Comparison of ENCODE assay signal across 7 cellular contexts in genomic region chr9:38170763-38171537, GRCh38.
DNase-seq lines count a peak whose midpoint lies in the region; FAIRE-seq and TF ChIP-seq lines count a peak whose summit lies in the region.
"Not testable (repeated sequence)": the region's sequence is repeated elsewhere in the genome, so short reads cannot be mapped to it uniquely, and the experiment has no call there.

No MANE protein-coding gene starts in this region.

- not testable (repeated sequence) for H3K23ac ChIP-seq in H1 (ENCODE audit: insufficient read length); trophoblast cell (ENCODE audit: low read length)

- H3K23me2 ChIP-seq in H1 (ENCODE audit: low read depth, low read length), result not testable (repeated sequence)

- not testable (repeated sequence) for H2BK120ac ChIP-seq in H1 (replicated peaks; ENCODE audit: low read depth, low read length); trophoblast cell (ENCODE audit: insufficient read depth, low read length, poor library complexity)

- not testable (repeated sequence) for TF ChIP-seq RAD21 in H1 (IDR thresholded peaks at IDR 0.05 in 1 of 2, conservative IDR thresholded peaks at IDR 0.05 in 1 of 2; ENCODE audit: low read depth in 2 of 2, low read length in 2 of 2)

- H3K79me1 ChIP-seq in H1 (ENCODE audit: low read depth, low read length), result not testable (repeated sequence)
- peaks cover 11% of the 10 kb centered on the region for H3K79me1 ChIP-seq in trophoblast cell (ENCODE audit: low read length)

- POLR2A ChIA-PET in H1 (lab: Charles Lee; ENCODE audit: partially characterized antibody), result interaction anchor here (1.1 kb wide), 1 partner anchor 268 kb away, joined by 3 read pairs; no protein-coding TSS in a partner anchor

- H2AFZ ChIP-seq in H1 (ENCODE audit: low read length), result not testable (repeated sequence)
- H2AFZ ChIP-seq in trophoblast cell (ENCODE audit: insufficient read depth, low read length, poor library complexity), result peak overlapping the region; percentile 54

- not testable (repeated sequence) for H4K5ac ChIP-seq in H1 (ENCODE audit: insufficient read length, low read depth, low read length)

- not testable (repeated sequence) for H3K4me1 ChIP-seq in SJSA1 (replicated peaks)
- H3K4me1 ChIP-seq in H1 (replicated peaks in 1 of 4; ENCODE audit: control insufficient read depth in 3 of 4, insufficient read depth in 4 of 4, low read length in 3 of 4) (peaks cover 0 to 12% (median 3%) of the 10 kb centered on the region in 4 experiments; a peak in 4 of 7 replicates), trophoblast cell (ENCODE audit: control insufficient read depth in 1 of 2, insufficient read depth in 2 of 2, low read length in 2 of 2) (peaks cover 6 to 11% of the 10 kb centered on the region in 2 experiments)

- not testable (repeated sequence) for H3K4me3 ChIP-seq in GM12865 (ENCODE audit: low read depth, low read length); SJSA1; H1 (ENCODE audit: extremely low read depth in 1 of 4, insufficient read depth in 2 of 4, low read depth in 3 of 4, low read length in 4 of 4); trophoblast cell (ENCODE audit: low read depth, low read length)

- H3K4me3 Mint-ChIP-seq in activated naive CD4-positive, alpha-beta T cell treated with anti-CD3 and anti-CD28 coated beads for 36 hours, result not testable (repeated sequence)

- not testable (repeated sequence) for H3K56ac ChIP-seq in H1 (replicated peaks; ENCODE audit: insufficient read length, low read depth, low read length)

- H3K27ac ChIP-seq in SJSA1 (peak overlapping the region; percentile 68), trophoblast cell (ENCODE audit: low read depth, low read length) (peak overlapping the region; percentile 56)
- not testable (repeated sequence) for H3K27ac ChIP-seq in H1 (ENCODE audit: low read depth, low read length)

- not testable (repeated sequence) for H2BK15ac ChIP-seq in H1 (ENCODE audit: low read length)

- H4K12ac ChIP-seq in trophoblast cell (ENCODE audit: low read depth, low read length), result not testable (repeated sequence)

- H2BK20ac ChIP-seq in H1 (ENCODE audit: low read length), result not testable (repeated sequence)

- not testable (repeated sequence) for H3K27me3 ChIP-seq in SJSA1 (replicated peaks); H1 (replicated peaks in 1 of 4; ENCODE audit: control insufficient read depth in 3 of 4, extremely low read depth in 1 of 4, insufficient read depth in 3 of 4, low read length in 3 of 4); trophoblast cell (ENCODE audit: insufficient read depth, low read length)

- H3K4me1 Mint-ChIP-seq in activated naive CD4-positive, alpha-beta T cell treated with anti-CD3 and anti-CD28 coated beads for 36 hours (ENCODE audit: low read depth), result not testable (repeated sequence)

- not testable (repeated sequence) for H3K4me2 ChIP-seq in H1 (ENCODE audit: insufficient read depth in 1 of 2, low read depth in 2 of 2, low read length in 2 of 2); trophoblast cell (ENCODE audit: low read length)

- H3K27me3 Mint-ChIP-seq in activated naive CD4-positive, alpha-beta T cell treated with anti-CD3 and anti-CD28 coated beads for 36 hours (ENCODE audit: low read depth), result not testable (repeated sequence)

- TF ChIP-seq EP300 in H1 (IDR thresholded peaks at IDR 0.05; ENCODE audit: borderline replicate concordance in 1 of 2, low read depth in 2 of 2, low read length in 2 of 2), result not testable (repeated sequence)

- TF ChIP-seq POLR2A in H1 (IDR thresholded peaks at IDR 0.05; ENCODE audit: control extremely low read depth in 1 of 2, low read depth in 2 of 2, low read length in 2 of 2), result not testable (repeated sequence)

- CTCF ChIA-PET in activated naive CD4-positive, alpha-beta T cell treated with anti-CD3 and anti-CD28 coated beads for 36 hours (lab: Charles Lee), result interaction anchor here (1.1 kb wide), 1 partner anchor 10 kb away, joined by 3 read pairs; no protein-coding TSS in a partner anchor
- CTCF ChIA-PET in H1 (lab: Charles Lee; ENCODE audit: partially characterized antibody), result interaction anchor here (0.5 to 5.8 kb wide), 5 partner anchors 11 to 556 kb away, joined by 3 to 45 read pairs (median 4); no protein-coding TSS in a partner anchor

- H3K79me2 ChIP-seq in H1 (ENCODE audit: control insufficient read depth in 1 of 2, insufficient read depth in 2 of 2, low read length in 2 of 2); trophoblast cell (ENCODE audit: control insufficient read depth, insufficient read depth, low read length, poor library complexity): not testable (repeated sequence)

- TF ChIP-seq CTCF in GM12865 (IDR thresholded peaks at IDR 0.05; ENCODE audit: insufficient read depth, low read depth, low read length, missing control alignments); H1 (IDR thresholded peaks at IDR 0.05; ENCODE audit: control extremely low read depth in 1 of 3, insufficient read depth in 1 of 3, low read depth in 1 of 3, low read length in 3 of 3): not testable (repeated sequence)

- H3K9me3 ChIP-seq in SJSA1 (replicated peaks); H1 (ENCODE audit: insufficient read depth in 2 of 2, low read depth in 1 of 2, low read length in 1 of 2); trophoblast cell (ENCODE audit: insufficient read depth, low read depth, low read length): not testable (repeated sequence)

- not testable (repeated sequence) for H3K4ac ChIP-seq in H1 (replicated peaks; ENCODE audit: insufficient read length, low read depth, low read length); trophoblast cell (ENCODE audit: low read depth, low read length)

- peaks cover 19% of the 10 kb centered on the region for H3K9me3 Mint-ChIP-seq in activated naive CD4-positive, alpha-beta T cell treated with anti-CD3 and anti-CD28 coated beads for 36 hours

- not testable (repeated sequence) for H3K14ac ChIP-seq in H1 (ENCODE audit: insufficient read length); trophoblast cell (ENCODE audit: low read length)

- 94% methylated on average over 9 of the region's 9 CpGs; no CpG with 5 or more reads in 1 of the 2 experiments for WGBS in H1 (ENCODE audit: extremely low coverage in 1 of 2, insufficient coverage in 1 of 2, insufficient read length in 1 of 2, insufficient replicate concordance in 2 of 2, low coverage in 1 of 2, low lambda C conversion rate in 2 of 2, missing lambda C conversion rate in 1 of 2), 2 experiments
- WGBS in trophoblast cell (ENCODE audit: extremely low coverage, insufficient coverage, insufficient read length), result no CpG with 5 or more reads among the region's 9 CpGs

- not testable (repeated sequence) for H3K36me3 Mint-ChIP-seq in activated naive CD4-positive, alpha-beta T cell treated with anti-CD3 and anti-CD28 coated beads for 36 hours (ENCODE audit: low read depth)

- FAIRE-seq in H1 (lab: Jason Lieb, UNC), result not testable (repeated sequence)

- H2AK5ac ChIP-seq in H1 (ENCODE audit: low read depth, low read length); trophoblast cell (ENCODE audit: low read length): not testable (repeated sequence)

- H3K18ac ChIP-seq in H1 (ENCODE audit: extremely low read depth, low read length), result 0 out of 2 replicates have a peak overlapping the region, but pooled peaks have one; percentile 42
- H3K18ac ChIP-seq in trophoblast cell (ENCODE audit: low read length), result not testable (repeated sequence)

- DNase-seq in GM12865 (ENCODE audit: low read depth), result peak; percentile 42
- DNase-seq in LHCN-M2 (ENCODE audit: low read depth), result peak; percentile 83
- DNase-seq in SJSA1 (ENCODE audit: low read depth in 1 of 2, low spot score in 2 of 2), result peak; percentile 53 to 69
- DNase-seq in activated naive CD4-positive, alpha-beta T cell treated with anti-CD3 and anti-CD28 coated beads for 36 hours, result peak; percentile 29
- not testable (repeated sequence) for DNase-seq in H1 (ENCODE audit: low read depth in 1 of 2, low spot score in 2 of 2)
- peak; percentile 83 for DNase-seq in glomerular visceral epithelial cell (ENCODE audit: extremely low spot score)
- DNase-seq in trophoblast cell, result peak; percentile 90 to 95

- intact Hi-C loops in activated naive CD4-positive, alpha-beta T cell treated with anti-CD3 and anti-CD28 coated beads for 36 hours (cut with micrococcal nuclease), result loop anchor here (10.0 kb wide), 1 partner anchor 54 kb away; no protein-coding TSS in a partner anchor

- H3K36me3 ChIP-seq in SJSA1; H1 (ENCODE audit: control insufficient read depth in 2 of 4, insufficient read depth in 4 of 4, low read length in 3 of 4); trophoblast cell (ENCODE audit: control insufficient read depth in 1 of 2, insufficient read depth in 2 of 2, low read length in 2 of 2): not testable (repeated sequence)

- not testable (repeated sequence) for H4K20me1 ChIP-seq in H1 (replicated peaks in 1 of 2; ENCODE audit: control insufficient read depth in 1 of 2, insufficient read depth in 2 of 2, low read length in 2 of 2)

- not testable (repeated sequence) for H4K91ac ChIP-seq in H1 (replicated peaks; ENCODE audit: insufficient read length, low read length)
- H4K91ac ChIP-seq in trophoblast cell (ENCODE audit: low read depth, low read length), result peak overlapping the region; percentile 38

- not testable (repeated sequence) for H4K8ac ChIP-seq in H1 (ENCODE audit: extremely low read depth, insufficient read depth, low read length); trophoblast cell (ENCODE audit: low read depth, low read length)

- not testable (repeated sequence) for H2BK12ac ChIP-seq in H1 (ENCODE audit: low read depth, low read length); trophoblast cell (ENCODE audit: low read length)

- H2BK5ac ChIP-seq in H1 (ENCODE audit: low read depth, low read length), result not testable (repeated sequence)
- H2BK5ac ChIP-seq in trophoblast cell (ENCODE audit: low read depth, low read length, poor library complexity), result peak overlapping the region; percentile 63

- not testable (repeated sequence) for H3K27ac Mint-ChIP-seq in activated naive CD4-positive, alpha-beta T cell treated with anti-CD3 and anti-CD28 coated beads for 36 hours

- not testable (repeated sequence) for H3K9ac ChIP-seq in H1 (replicated peaks in 1 of 4; ENCODE audit: extremely low read depth in 1 of 4, low read depth in 3 of 4, low read length in 3 of 4); trophoblast cell (ENCODE audit: low read length)

TF ChIP-seq in H1, 55 proteins besides CTCF, POLR2A, EP300 and RAD21:
- TF ChIP-seq BACH1 (IDR thresholded peaks at IDR 0.05; ENCODE audit: low read length) (peak; percentile 86), JUND (IDR thresholded peaks at IDR 0.05; ENCODE audit: low read length) (peak; percentile 45), MAFK (IDR thresholded peaks at IDR 0.05; ENCODE audit: low read depth, low read length) (peak; percentile 45; the same call in 1 of the 2 replicates)
TF ChIP-seq in H1: peak in this region for 3; not testable (repeated sequence) for 52.
